8 cellular contexts compared by ENCODE assay signal in the genomic region with DNA sequence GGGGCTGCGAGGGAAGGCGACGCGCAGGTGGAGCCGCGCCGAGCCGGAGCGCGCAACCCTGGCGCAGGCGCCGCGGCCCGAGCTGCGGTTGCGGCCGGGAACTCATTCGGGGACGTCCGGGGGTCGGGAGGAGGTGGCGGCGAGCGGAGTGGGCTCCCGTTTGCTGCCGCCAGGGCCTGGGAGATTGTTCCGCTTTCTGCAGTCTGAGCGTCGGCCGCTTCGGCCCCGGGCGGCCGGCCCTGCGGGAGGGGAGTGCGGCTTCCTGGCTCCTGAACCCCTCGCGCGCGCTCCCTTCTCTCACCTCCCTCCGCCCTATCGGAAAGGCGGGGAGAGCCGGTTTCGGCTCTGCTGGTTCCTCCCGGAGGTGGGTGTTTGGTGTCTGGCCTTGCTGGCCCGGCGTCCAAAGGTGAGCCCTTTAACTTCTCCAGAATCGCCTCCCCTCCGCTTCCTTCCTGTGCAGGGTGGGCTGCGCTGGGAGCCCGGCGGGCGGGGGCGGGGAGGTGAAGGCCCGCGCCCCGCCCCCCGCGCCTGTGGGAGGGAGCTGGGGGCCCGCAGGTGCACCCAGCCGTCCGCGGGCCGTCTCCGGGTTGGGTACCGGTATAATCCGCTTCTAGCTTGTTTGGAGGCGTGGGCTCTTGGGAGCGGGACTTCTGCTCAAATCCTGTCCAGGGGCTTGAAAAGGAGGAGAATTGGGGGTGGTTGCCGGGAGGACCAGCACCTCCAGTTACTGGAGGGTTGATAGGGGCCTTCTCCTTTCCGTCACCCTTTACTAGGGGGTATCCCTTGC. TPM values are rescaled to one million over a fixed set of nuclear protein-coding genes. Genes with fewer than 3 reads are reported as not detected.
A peak's percentile ranks its signal among the peaks of the same experiment; 100 is the strongest.
DNase-seq lines count a peak whose midpoint lies in the region; ATAC-seq, FAIRE-seq and TF ChIP-seq lines count a peak whose summit lies in the region.

No MANE protein-coding gene starts in this region.

- peaks cover 8 to 15% (median 13%) of the 10 kb centered on the region in 3 donors for H3K4me1 ChIP-seq in pancreas

- H3K36me3 ChIP-seq in pancreas = no peaks in the 10 kb centered on the region

- ATAC-seq in GM19463 (IDR thresholded peaks at IDR 0.05; ENCODE audit: unreplicated experiment) = peak; percentile 47
- peak; percentile 48 for ATAC-seq in HG03571 (IDR thresholded peaks at IDR 0.05; ENCODE audit: unreplicated experiment)
- ATAC-seq in pancreas = peak; percentile 55 to 76 (median 72)

- DNase-seq in DMS153 treated with DMSO at 0.1 percent for 48 hours (lab: John Stamatoyannopoulos, UW; ENCODE audit: unreplicated experiment) (peak; percentile 67), RKO (ENCODE audit: low spot score) (peak; percentile 46), germinal center (ENCODE audit: low spot score) (peak; percentile 88), pancreas (peak; percentile 49 to 82 (median 64)), ureter (ENCODE audit: low spot score) (peak; percentile 57)
- peak; percentile 43 for DNase-seq in activated T-helper 9 cell treated with anti-CD3 and anti-CD28 coated beads, Interleukin-2, amount 50 U/mL, for 16 hours (ENCODE audit: low read depth)

- H3K27ac ChIP-seq in pancreas = peak overlapping the region; percentile 75 to 88 (median 88)

- no peaks in the 10 kb centered on the region for H3K27me3 ChIP-seq in pancreas

- 0 to 1% methylated on average over 33 to 73 of the region's 73 CpGs for WGBS in pancreas, 2 donors

- intact Hi-C loops in pancreas (cut with DNase I) = no loop called here

- H3K4me3 ChIP-seq in pancreas = peak overlapping the region; percentile 61 to 86 (median 75)

- TF ChIP-seq CTCF in pancreas (IDR thresholded peaks at IDR 0.05) = no peak

- no peak for FAIRE-seq in pancreas (lab: Jason Lieb, UNC)

- no peaks in the 10 kb centered on the region for H3K9me3 ChIP-seq in pancreas

RNA-seq across cellular contexts. Expression of a gene that starts 0.7 kb away (rescaled TPM):
- 10 to 100 TPM in 4 of 6 donors, 1 to 10 TPM in 2; 8.0 to 27.1 (median 12.0) TPM for total RNA-seq in pancreas
- 1 to 10 TPM; 3.8 to 7.9 TPM for polyA plus RNA-seq in pancreas
- total RNA-seq in ureter = 17.8 TPM

Comparison
In these comparisons a context has a peak if more than half of its experiments do, and no peak if none do; other contexts are left out.
1. Peak in every context shown above with its lines: DNase-seq, ATAC-seq, H3K4me3 ChIP-seq and H3K27ac ChIP-seq.